Comparison of ENCODE assay signal across 1 cellular context in the genomic region with DNA sequence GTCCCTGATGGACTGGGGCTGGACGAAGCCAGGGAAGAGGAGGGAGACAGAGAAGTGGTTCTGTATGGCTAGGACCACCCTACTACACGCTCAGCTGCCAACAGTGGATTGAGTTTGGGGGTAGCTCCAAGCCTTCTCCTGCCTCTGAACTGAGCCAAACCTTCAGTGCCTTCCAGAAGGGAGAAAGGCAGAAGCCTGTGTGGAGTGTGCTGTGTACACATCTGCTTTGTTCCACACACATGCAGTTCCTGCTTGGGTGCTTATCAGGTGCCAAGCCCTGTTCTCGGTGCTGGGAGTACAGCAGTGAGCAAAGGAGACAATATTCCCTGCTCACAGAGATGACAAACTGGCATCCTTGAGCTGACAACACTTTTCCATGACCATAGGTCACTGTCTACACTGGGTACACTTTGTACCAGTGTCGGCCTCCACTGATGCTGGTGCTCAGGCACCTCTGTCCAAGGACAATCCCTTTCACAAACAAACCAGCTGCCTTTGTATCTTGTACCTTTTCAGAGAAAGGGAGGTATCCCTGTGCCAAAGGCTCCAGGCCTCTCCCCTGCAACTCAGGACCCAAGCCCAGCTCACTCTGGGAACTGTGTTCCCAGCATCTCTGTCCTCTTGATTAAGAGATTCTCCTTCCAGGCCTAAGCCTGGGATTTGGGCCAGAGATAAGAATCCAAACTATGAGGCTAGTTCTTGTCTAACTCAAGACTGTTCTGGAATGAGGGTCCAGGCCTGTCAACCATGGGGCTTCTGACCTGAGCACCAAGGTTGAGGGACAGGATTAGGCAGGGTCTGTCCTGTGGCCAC.
TF ChIP-seq lines count a peak whose summit lies in the region.

No MANE protein-coding gene starts in this region.

TF ChIP-seq in HepG2, 621 proteins besides CTCF, POLR2A, EP300 and RAD21 (continued from another document and continues in another):
- TF ChIP-seq ZNF724P (CRISPR knock-in tag; IDR thresholded peaks at IDR 0.05; ENCODE audit: borderline replicate concordance) (peak; percentile 62; the same call in 1 of the 2 replicates), ZSCAN25 (CRISPR knock-in tag; IDR thresholded peaks at IDR 0.05) (peak; percentile 100), SALL1 (CRISPR knock-in tag; IDR thresholded peaks at IDR 0.05) (peak; percentile 99), IRX3 (CRISPR knock-in tag; IDR thresholded peaks at IDR 0.05; ENCODE audit: borderline replicate concordance, low read depth) (peak; percentile 80; the same call in 1 of the 2 replicates), ZBTB44 (CRISPR knock-in tag; IDR thresholded peaks at IDR 0.05) (no peak), ZKSCAN8 (CRISPR knock-in tag; IDR thresholded peaks at IDR 0.05; ENCODE audit: borderline replicate concordance) (peak; percentile 93), TBP (CRISPR knock-in tag; IDR thresholded peaks at IDR 0.05) (no peak), BRD4 (CRISPR knock-in tag; IDR thresholded peaks at IDR 0.05) (peak; percentile 78; the same call in 1 of the 2 replicates), ATF7-NPFF (CRISPR knock-in tag; IDR thresholded peaks at IDR 0.05; ENCODE audit: low read depth) (peak; percentile 20; the same call in 1 of the 2 replicates), HNF4A (CRISPR knock-in tag; IDR thresholded peaks at IDR 0.05) (peak; percentile 100), XBP1 (CRISPR knock-in tag; IDR thresholded peaks at IDR 0.05) (peak; percentile 91), ZNF629 (CRISPR knock-in tag; conservative IDR thresholded peaks at IDR 0.05) (peak; percentile 66; the same call in 1 of the 2 replicates), ZNF614 (CRISPR knock-in tag; IDR thresholded peaks at IDR 0.05; ENCODE audit: borderline replicate concordance) (peak; percentile 97), KDM6A (CRISPR knock-in tag; IDR thresholded peaks at IDR 0.05; ENCODE audit: low read depth) (peak; percentile 91), RFXANK (CRISPR knock-in tag; IDR thresholded peaks at IDR 0.05) (peak; percentile 92), POLR2AphosphoS2 (IDR thresholded peaks at IDR 0.05; ENCODE audit: low read depth, low read length) (peak; percentile 57; the same call in 1 of the 2 replicates), ZNF253 (CRISPR knock-in tag; IDR thresholded peaks at IDR 0.05; ENCODE audit: borderline replicate concordance) (0 out of 2 replicates have a peak, but pooled peaks have one; percentile 24), HNF4G (IDR thresholded peaks at IDR 0.05; ENCODE audit: borderline replicate concordance, low read depth, low read length) (peak; percentile 96), HNF4G (CRISPR knock-in tag; IDR thresholded peaks at IDR 0.05; ENCODE audit: borderline replicate concordance, low read depth) (peak; percentile 90), HMG20A (CRISPR knock-in tag; IDR thresholded peaks at IDR 0.05; ENCODE audit: borderline replicate concordance) (peak; percentile 92; the same call in 1 of the 2 replicates), TMF1 (CRISPR knock-in tag; IDR thresholded peaks at IDR 0.05; ENCODE audit: low read depth) (peak; percentile 62), ZNF792 (CRISPR knock-in tag; IDR thresholded peaks at IDR 0.05) (peak; percentile 84), GATAD1 (CRISPR knock-in tag; IDR thresholded peaks at IDR 0.05) (peak; percentile 81), THAP11 (CRISPR knock-in tag; IDR thresholded peaks at IDR 0.05) (peak; percentile 77), MIER3 (CRISPR knock-in tag; IDR thresholded peaks at IDR 0.05; ENCODE audit: borderline replicate concordance) (peak; percentile 98), ZNF232 (CRISPR knock-in tag; IDR thresholded peaks at IDR 0.05; ENCODE audit: borderline replicate concordance) (peak; percentile 72; the same call in 1 of the 2 replicates), PPARG (CRISPR knock-in tag; conservative IDR thresholded peaks at IDR 0.05) (peak; percentile 100), MXI1 (IDR thresholded peaks at IDR 0.05; ENCODE audit: borderline replicate concordance, low read depth, low read length) (peak; percentile 81; the same call in 1 of the 3 replicates), ZC3H4 (CRISPR knock-in tag; IDR thresholded peaks at IDR 0.05; ENCODE audit: borderline replicate concordance) (0 out of 2 replicates have a peak, but pooled peaks have one; percentile 60), ZMYM4 (CRISPR knock-in tag; IDR thresholded peaks at IDR 0.05) (peak; percentile 88), KLF11 (CRISPR knock-in tag; IDR thresholded peaks at IDR 0.05) (peak; percentile 92; the same call in 1 of the 2 replicates), YEATS4 (CRISPR knock-in tag; IDR thresholded peaks at IDR 0.05; ENCODE audit: borderline replicate concordance) (peak; percentile 90; the same call in 1 of the 2 replicates), HMGA1 (CRISPR knock-in tag; conservative IDR thresholded peaks at IDR 0.05) (no peak), ZNF549 (CRISPR knock-in tag; IDR thresholded peaks at IDR 0.05) (peak; percentile 79; the same call in 1 of the 2 replicates), ZBED4 (CRISPR knock-in tag; IDR thresholded peaks at IDR 0.05; ENCODE audit: borderline replicate concordance) (peak; percentile 94), ZBTB39 (CRISPR knock-in tag; IDR thresholded peaks at IDR 0.05) (0 out of 2 replicates have a peak, but pooled peaks have one; percentile 42), TAF15 (IDR thresholded peaks at IDR 0.05; ENCODE audit: low read depth, low read length, poor library complexity, severe bottlenecking) (no peak), SP1 (IDR thresholded peaks at IDR 0.05) (no peak), SP1 (CRISPR knock-in tag; IDR thresholded peaks at IDR 0.05) (peak; percentile 78)
- TF ChIP-seq, protein P1, sequence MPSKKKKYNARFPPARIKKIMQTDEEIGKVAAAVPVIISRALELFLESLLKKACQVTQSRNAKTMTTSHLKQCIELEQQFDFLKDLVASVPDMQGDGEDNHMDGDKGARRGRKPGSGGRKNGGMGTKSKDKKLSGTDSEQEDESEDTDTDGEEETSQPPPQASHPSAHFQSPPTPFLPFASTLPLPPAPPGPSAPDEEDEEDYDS (CRISPR knock-in tag; IDR thresholded peaks at IDR 0.05), result peak; percentile 83
- TF ChIP-seq, protein P2, sequence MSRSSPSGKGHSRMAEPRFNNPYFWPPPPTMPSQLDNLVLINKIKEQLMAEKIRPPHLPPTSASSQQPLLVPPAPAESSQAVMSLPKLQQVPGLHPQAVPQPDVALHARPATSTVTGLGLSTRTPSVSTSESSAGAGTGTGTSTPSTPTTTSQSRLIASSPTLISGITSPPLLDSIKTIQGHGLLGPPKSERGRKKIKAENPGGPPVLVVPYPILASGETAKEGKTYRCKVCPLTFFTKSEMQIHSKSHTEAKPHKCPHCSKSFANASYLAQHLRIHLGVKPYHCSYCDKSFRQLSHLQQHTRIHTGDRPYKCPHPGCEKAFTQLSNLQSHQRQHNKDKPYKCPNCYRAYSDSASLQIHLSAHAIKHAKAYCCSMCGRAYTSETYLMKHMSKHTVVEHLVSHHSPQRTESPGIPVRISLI (CRISPR knock-in tag; IDR thresholded peaks at IDR 0.05; ENCODE audit: borderline replicate concordance), result peak; percentile 69; the same call in 1 of the 2 replicates
- TF ChIP-seq, protein P3, sequence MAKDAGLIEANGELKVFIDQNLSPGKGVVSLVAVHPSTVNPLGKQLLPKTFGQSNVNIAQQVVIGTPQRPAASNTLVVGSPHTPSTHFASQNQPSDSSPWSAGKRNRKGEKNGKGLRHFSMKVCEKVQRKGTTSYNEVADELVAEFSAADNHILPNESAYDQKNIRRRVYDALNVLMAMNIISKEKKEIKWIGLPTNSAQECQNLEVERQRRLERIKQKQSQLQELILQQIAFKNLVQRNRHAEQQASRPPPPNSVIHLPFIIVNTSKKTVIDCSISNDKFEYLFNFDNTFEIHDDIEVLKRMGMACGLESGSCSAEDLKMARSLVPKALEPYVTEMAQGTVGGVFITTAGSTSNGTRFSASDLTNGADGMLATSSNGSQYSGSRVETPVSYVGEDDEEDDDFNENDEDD (CRISPR knock-in tag; IDR thresholded peaks at IDR 0.05; ENCODE audit: borderline replicate concordance), result peak; percentile 62
- TF ChIP-seq, protein P4, sequence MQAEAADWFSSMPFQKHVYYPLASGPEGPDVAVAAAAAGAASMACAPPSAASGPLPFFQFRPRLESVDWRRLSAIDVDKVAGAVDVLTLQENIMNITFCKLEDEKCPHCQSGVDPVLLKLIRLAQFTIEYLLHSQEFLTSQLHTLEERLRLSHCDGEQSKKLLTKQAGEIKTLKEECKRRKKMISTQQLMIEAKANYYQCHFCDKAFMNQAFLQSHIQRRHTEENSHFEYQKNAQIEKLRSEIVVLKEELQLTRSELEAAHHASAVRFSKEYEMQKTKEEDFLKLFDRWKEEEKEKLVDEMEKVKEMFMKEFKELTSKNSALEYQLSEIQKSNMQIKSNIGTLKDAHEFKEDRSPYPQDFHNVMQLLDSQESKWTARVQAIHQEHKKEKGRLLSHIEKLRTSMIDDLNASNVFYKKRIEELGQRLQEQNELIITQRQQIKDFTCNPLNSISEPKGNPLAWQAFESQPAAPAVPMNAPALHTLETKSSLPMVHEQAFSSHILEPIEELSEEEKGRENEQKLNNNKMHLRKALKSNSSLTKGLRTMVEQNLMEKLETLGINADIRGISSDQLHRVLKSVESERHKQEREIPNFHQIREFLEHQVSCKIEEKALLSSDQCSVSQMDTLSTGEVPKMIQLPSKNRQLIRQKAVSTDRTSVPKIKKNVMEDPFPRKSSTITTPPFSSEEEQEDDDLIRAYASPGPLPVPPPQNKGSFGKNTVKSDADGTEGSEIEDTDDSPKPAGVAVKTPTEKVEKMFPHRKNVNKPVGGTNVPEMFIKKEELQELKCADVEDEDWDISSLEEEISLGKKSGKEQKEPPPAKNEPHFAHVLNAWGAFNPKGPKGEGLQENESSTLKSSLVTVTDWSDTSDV (CRISPR knock-in tag; IDR thresholded peaks at IDR 0.05), result peak; percentile 69; the same call in 1 of the 2 replicates
- TF ChIP-seq, protein P5, sequence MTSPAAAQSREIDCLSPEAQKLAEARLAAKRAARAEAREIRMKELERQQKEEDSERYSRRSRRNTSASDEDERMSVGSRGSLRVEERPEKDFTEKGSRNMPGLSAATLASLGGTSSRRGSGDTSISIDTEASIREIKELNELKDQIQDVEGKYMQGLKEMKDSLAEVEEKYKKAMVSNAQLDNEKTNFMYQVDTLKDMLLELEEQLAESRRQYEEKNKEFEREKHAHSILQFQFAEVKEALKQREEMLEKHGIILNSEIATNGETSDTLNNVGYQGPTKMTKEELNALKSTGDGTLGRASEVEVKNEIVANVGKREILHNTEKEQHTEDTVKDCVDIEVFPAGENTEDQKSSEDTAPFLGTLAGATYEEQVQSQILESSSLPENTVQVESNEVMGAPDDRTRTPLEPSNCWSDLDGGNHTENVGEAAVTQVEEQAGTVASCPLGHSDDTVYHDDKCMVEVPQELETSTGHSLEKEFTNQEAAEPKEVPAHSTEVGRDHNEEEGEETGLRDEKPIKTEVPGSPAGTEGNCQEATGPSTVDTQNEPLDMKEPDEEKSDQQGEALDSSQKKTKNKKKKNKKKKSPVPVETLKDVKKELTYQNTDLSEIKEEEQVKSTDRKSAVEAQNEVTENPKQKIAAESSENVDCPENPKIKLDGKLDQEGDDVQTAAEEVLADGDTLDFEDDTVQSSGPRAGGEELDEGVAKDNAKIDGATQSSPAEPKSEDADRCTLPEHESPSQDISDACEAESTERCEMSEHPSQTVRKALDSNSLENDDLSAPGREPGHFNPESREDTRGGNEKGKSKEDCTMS (CRISPR knock-in tag; conservative IDR thresholded peaks at IDR 0.05), result no peak
